In the genomic region with DNA sequence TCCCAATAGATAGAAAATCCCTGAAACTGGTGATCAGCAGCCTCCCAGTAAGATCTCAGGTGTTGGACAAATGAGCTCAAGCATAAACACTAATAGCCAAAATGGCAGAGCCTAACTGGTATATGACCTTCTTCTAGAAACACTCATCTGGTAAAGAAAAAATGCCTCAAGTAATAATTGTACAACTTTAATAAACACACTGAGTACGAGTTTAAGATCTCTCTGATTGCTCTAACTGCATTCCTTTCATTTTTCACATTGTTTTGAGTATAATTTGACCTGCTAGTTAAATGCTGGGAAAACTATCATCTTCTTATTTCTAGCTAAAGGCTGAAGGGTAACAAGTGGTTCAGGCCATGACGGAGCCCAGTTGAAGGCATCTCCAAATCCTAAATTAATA, we compare ENCODE assay signal across 17 cellular contexts.
DNase-seq lines count a peak whose midpoint lies in the region; ATAC-seq, FAIRE-seq and TF ChIP-seq lines count a peak whose summit lies in the region.
"Had no signal": no experiment of that assay in that cellular context is flagged by ENCODE, and none has a peak within 500 bp of the region (broad histone marks: within the 10 kb centered on the region; RNA-seq: fewer than 3 reads in every experiment).

No MANE protein-coding gene starts in this region.

- H3K9me3 ChIP-seq in IMR-90 (ENCODE audit: control insufficient read depth, insufficient read depth, low read length) (no peaks in the 10 kb centered on the region), astrocyte (ENCODE audit: insufficient read depth, low read depth, low read length) (no peaks in the 10 kb centered on the region), vagina (no peaks in the 10 kb centered on the region)
- H3K9me3 ChIP-seq: A549 had no signal

- no peak overlapping the region for H3K9ac ChIP-seq in IMR-90 (ENCODE audit: low read depth, low read length)
- H3K9ac ChIP-seq in astrocyte (ENCODE audit: low read length) = no peak overlapping the region

- peak overlapping the region; percentile 24; the same call in 1 of the 2 replicates for H2BK120ac ChIP-seq in IMR-90 (ENCODE audit: low read depth, low read length)

- no peaks in the 10 kb centered on the region for H3K36me3 Mint-ChIP-seq in astrocyte (ENCODE audit: low read depth, unreplicated experiment)
- no peaks in the 10 kb centered on the region for H3K36me3 Mint-ChIP-seq in activated CD8-positive, alpha-beta T cell treated with anti-CD3 and anti-CD28 coated beads, Interleukin-2, amount 10 ng/mL, durations not matched to agents 7 days and 5 days (ENCODE audit: low read depth)
- H3K36me3 Mint-ChIP-seq: CD14-positive monocyte had no signal

- H4K8ac ChIP-seq in IMR-90 (ENCODE audit: low read depth in 2 of 2, low read length in 2 of 2) = peak overlapping the region; percentile 12 to 68; a peak in 2 of 4 replicates

- H3K79me2 ChIP-seq in astrocyte (ENCODE audit: insufficient read depth, low read length) = no peaks in the 10 kb centered on the region

- TF ChIP-seq POLR2A in IMR-90 (IDR thresholded peaks at IDR 0.05; ENCODE audit: low read depth, low read length) (no peak), vagina (IDR thresholded peaks at IDR 0.05) (no peak)

- ATAC-seq in IMR-90 (ENCODE audit: low read depth) = peak; percentile 85
- ATAC-seq in activated CD8-positive, alpha-beta T cell treated with anti-CD3 and anti-CD28 coated beads, Interleukin-2, amount 10 ng/mL, durations not matched to agents 7 days and 5 days = no peak
- ATAC-seq: A549 had no signal

- CTCF ChIA-PET in IMR-90 (lab: Yijun Ruan, JAX) = interaction anchor here (0.6 kb wide), 1 partner anchor 80 kb away, joined by 3 read pairs; no protein-coding TSS in a partner anchor
- CTCF ChIA-PET in activated CD8-positive, alpha-beta T cell treated with anti-CD3 and anti-CD28 coated beads, Interleukin-2, amount 10 ng/mL, durations not matched to agents 7 days and 5 days (lab: Charles Lee) = no interaction called here

- no peak overlapping the region for H2BK15ac ChIP-seq in IMR-90 (ENCODE audit: low read depth, low read length)

- no peaks in the 10 kb centered on the region for H3K36me3 ChIP-seq in IMR-90 (ENCODE audit: control insufficient read depth, insufficient read depth, low read length)
- H3K36me3 ChIP-seq in astrocyte (ENCODE audit: insufficient read depth, low read length) = no peaks in the 10 kb centered on the region
- no peaks in the 10 kb centered on the region for H3K36me3 ChIP-seq in vagina

- intact Hi-C loops in IMR-90 (cut with micrococcal nuclease) = no loop called here
- intact Hi-C loops in vagina (cut with DNase I) = no loop called here

- H2BK20ac ChIP-seq in IMR-90 (ENCODE audit: low read depth, low read length) = peak overlapping the region; percentile 76

- H3K9me1 ChIP-seq in IMR-90 (ENCODE audit: insufficient read depth, low read length) = no peaks in the 10 kb centered on the region

- no peak overlapping the region for H2AK9ac ChIP-seq in IMR-90 (replicated peaks; ENCODE audit: low read depth, low read length, poor library complexity)

- no peak overlapping the region for H3K56ac ChIP-seq in IMR-90 (ENCODE audit: extremely low read depth, insufficient read depth, low read length)

- H4K5ac ChIP-seq in IMR-90 (ENCODE audit: low read depth, low read length) = peak overlapping the region; percentile 77; the same call in 1 of the 2 replicates

- H3K27ac ChIP-seq in IMR-90 (ENCODE audit: insufficient read depth, low read length) (peak overlapping the region; percentile 40; the same call in 1 of the 2 replicates), astrocyte (ENCODE audit: low read depth, low read length) (no peak overlapping the region), vagina (no peak overlapping the region)
- H3K27ac ChIP-seq: A549 had no signal

- no TSS peak for BruUV-seq in IMR-90 (replicated peaks; lab: Mats Ljungman, UMichigan)

- H3K4me2 ChIP-seq in IMR-90 (ENCODE audit: low read depth, low read length) (no peak overlapping the region; the same call in 1 of the 2 replicates), astrocyte (ENCODE audit: low read length) (no peak overlapping the region)
- H3K4me2 ChIP-seq: A549 had no signal

- no peaks in the 10 kb centered on the region for H3K27me3 Mint-ChIP-seq in astrocyte (ENCODE audit: low read depth, unreplicated experiment)
- no peaks in the 10 kb centered on the region for H3K27me3 Mint-ChIP-seq in activated CD8-positive, alpha-beta T cell treated with anti-CD3 and anti-CD28 coated beads, Interleukin-2, amount 10 ng/mL, durations not matched to agents 7 days and 5 days (ENCODE audit: low read depth)

- no peak for TF ChIP-seq CTCF in AG10803 (conservative IDR thresholded peaks at IDR 0.05; ENCODE audit: low read length)
- no peak for TF ChIP-seq CTCF in IMR-90 (conservative IDR thresholded peaks at IDR 0.05; ENCODE audit: low read depth, low read length)
- TF ChIP-seq CTCF in astrocyte (IDR thresholded peaks at IDR 0.05; ENCODE audit: insufficient read depth, low read depth, low read length) = no peak
- TF ChIP-seq CTCF in vagina (IDR thresholded peaks at IDR 0.05) = no peak

- WGBS in IMR-90 (ENCODE audit: extremely low coverage in 2 of 2, insufficient read length in 1 of 2), 2 experiments = no CpG with 5 or more reads among the region's 2 CpGs

- peaks cover 1% of the 10 kb centered on the region; the same call in 1 of the 2 replicates for H3K4me1 ChIP-seq in IMR-90 (ENCODE audit: control insufficient read depth, insufficient read depth, low read length)
- no peaks in the 10 kb centered on the region for H3K4me1 ChIP-seq in astrocyte (ENCODE audit: insufficient read depth, low read length)
- H3K4me1 ChIP-seq in vagina = no peaks in the 10 kb centered on the region
- H3K4me1 ChIP-seq: A549 had no signal

- peak overlapping the region; percentile 28; the same call in 1 of the 2 replicates for H3K4ac ChIP-seq in IMR-90 (ENCODE audit: low read depth, low read length)

- DNase-seq in AG10803 (ENCODE audit: low read depth) (peak; percentile 13), IMR-90 (peak; percentile 43), astrocyte (ENCODE audit: low read depth) (peak; percentile 36), kidney glomerular epithelial cell (lab: John Stamatoyannopoulos, UW) (peak; percentile 42), glomerular visceral epithelial cell (ENCODE audit: extremely low spot score) (no peak), vagina (ENCODE audit: extremely low spot score in 2 of 2) (no peak)
- no peak for DNase-seq in activated CD8-positive, alpha-beta T cell treated with anti-CD3 and anti-CD28 coated beads, Interleukin-2, amount 10 ng/mL, durations not matched to agents 7 days and 5 days
- no peak for DNase-seq in activated T-cell treated with anti-CD3 and anti-CD28 coated beads, Interleukin-2, amount 50 U/mL, for 1 hour
- DNase-seq: H7, Kasumi-1, NCI-H1105 treated with DMSO at 0.1 percent for 48 hours, NCI-H187, NCI-H526 treated with DMSO at 0.1 percent for 48 hours, SIG-M5 had no signal

- dilution Hi-C loops in IMR-90 (cut with HindIII; ENCODE audit: low sequenced_read_pairs, unreplicated experiment) = no loop called here

- peak overlapping the region; percentile 41; the same call in 1 of the 2 replicates for H4K91ac ChIP-seq in IMR-90 (ENCODE audit: insufficient read depth, low read depth, low read length)

- no peak overlapping the region for H3K4me3 Mint-ChIP-seq in astrocyte (ENCODE audit: unreplicated experiment)
- no peak overlapping the region for H3K4me3 Mint-ChIP-seq in activated CD8-positive, alpha-beta T cell treated with anti-CD3 and anti-CD28 coated beads, Interleukin-2, amount 10 ng/mL, durations not matched to agents 7 days and 5 days
- H3K4me3 Mint-ChIP-seq: CD14-positive monocyte had no signal

- no peak overlapping the region for H2AK5ac ChIP-seq in IMR-90 (ENCODE audit: low read depth, low read length)

- no peak overlapping the region for H3K4me3 ChIP-seq in AG10803 (ENCODE audit: low read length)
- H3K4me3 ChIP-seq in IMR-90 (ENCODE audit: insufficient read depth, low read depth, low read length) = no peak overlapping the region
- H3K4me3 ChIP-seq in astrocyte (ENCODE audit: insufficient read depth, low read depth, low read length) = no peak overlapping the region
- H3K4me3 ChIP-seq in vagina = no peak overlapping the region
- H3K4me3 ChIP-seq: A549 had no signal

- no peak for FAIRE-seq in astrocyte (lab: Jason Lieb, UNC)
- FAIRE-seq: A549, GM19239 had no signal

- no peaks in the 10 kb centered on the region for H3K27me3 ChIP-seq in IMR-90 (ENCODE audit: control insufficient read depth, insufficient read depth, low read length)
- no peaks in the 10 kb centered on the region for H3K27me3 ChIP-seq in astrocyte (ENCODE audit: insufficient read depth, low read length)
- no peaks in the 10 kb centered on the region for H3K27me3 ChIP-seq in vagina

- in situ Hi-C loops in IMR-90 (cut with MboI; ENCODE audit: low sequenced_read_pairs) = no loop called here

- POLR2A ChIA-PET in IMR-90 (lab: Charles Lee; ENCODE audit: unreplicated experiment) = no interaction called here
- POLR2A ChIA-PET in activated CD8-positive, alpha-beta T cell treated with anti-CD3 and anti-CD28 coated beads, Interleukin-2, amount 10 ng/mL, durations not matched to agents 7 days and 5 days (lab: Charles Lee) = no interaction called here

- H2AFZ ChIP-seq in IMR-90 (replicated peaks; ENCODE audit: low read length, poor library complexity) (peak overlapping the region; percentile 48), astrocyte (ENCODE audit: low read depth, low read length) (peak overlapping the region; percentile 15)

- no peak overlapping the region for H3K27ac Mint-ChIP-seq in astrocyte (ENCODE audit: unreplicated experiment)
- H3K27ac Mint-ChIP-seq in activated CD8-positive, alpha-beta T cell treated with anti-CD3 and anti-CD28 coated beads, Interleukin-2, amount 10 ng/mL, durations not matched to agents 7 days and 5 days = no peak overlapping the region
- H3K27ac Mint-ChIP-seq: CD14-positive monocyte had no signal

- TF ChIP-seq RAD21 in IMR-90 (IDR thresholded peaks at IDR 0.05; ENCODE audit: low read length) = no peak

- H3K4me1 Mint-ChIP-seq in astrocyte (ENCODE audit: low read depth, unreplicated experiment) = no peaks in the 10 kb centered on the region
- no peaks in the 10 kb centered on the region for H3K4me1 Mint-ChIP-seq in activated CD8-positive, alpha-beta T cell treated with anti-CD3 and anti-CD28 coated beads, Interleukin-2, amount 10 ng/mL, durations not matched to agents 7 days and 5 days (ENCODE audit: low read depth)
- H3K4me1 Mint-ChIP-seq: CD14-positive monocyte had no signal

- no peaks in the 10 kb centered on the region for H3K79me1 ChIP-seq in IMR-90 (ENCODE audit: low read depth in 1 of 2, low read length in 2 of 2)

- H4K20me1 ChIP-seq in IMR-90 (ENCODE audit: insufficient read depth, low read length) = no peaks in the 10 kb centered on the region
- H4K20me1 ChIP-seq in astrocyte (ENCODE audit: insufficient read depth, low read length) = no peaks in the 10 kb centered on the region

- H3K23ac ChIP-seq in IMR-90 (ENCODE audit: low read depth, low read length) = no peak overlapping the region; the same call in 1 of the 2 replicates

- H3K14ac ChIP-seq in IMR-90 (replicated peaks; ENCODE audit: low read depth, low read length) = no peak overlapping the region

- peak overlapping the region; percentile 59 for H2BK5ac ChIP-seq in IMR-90 (ENCODE audit: low read depth, low read length, poor library complexity, severe bottlenecking)

- peaks cover 1% of the 10 kb centered on the region for H3K9me3 Mint-ChIP-seq in astrocyte (ENCODE audit: unreplicated experiment)
- peaks cover 22% of the 10 kb centered on the region for H3K9me3 Mint-ChIP-seq in activated CD8-positive, alpha-beta T cell treated with anti-CD3 and anti-CD28 coated beads, Interleukin-2, amount 10 ng/mL, durations not matched to agents 7 days and 5 days (ENCODE audit: insufficient read depth)

- H3K18ac ChIP-seq in IMR-90 (ENCODE audit: low read depth, low read length) = peak overlapping the region; percentile 42; the same call in 1 of the 2 replicates

Comparison
In these comparisons a context has a peak if more than half of its experiments do, and no peak if none do; other contexts are left out.
1. DNase-seq: peak in AG10803 (single experiment), IMR-90 (single experiment), astrocyte (single experiment) and kidney glomerular epithelial cell (single experiment); none in glomerular visceral epithelial cell (single experiment), activated CD8-positive, alpha-beta T cell treated with anti-CD3 and anti-CD28 coated beads, Interleukin-2, amount 10 ng/mL, durations not matched to agents 7 days and 5 days (single experiment), activated T-cell treated with anti-CD3 and anti-CD28 coated beads, Interleukin-2, amount 50 U/mL, for 1 hour (single experiment) and vagina (0 of 2).